In genomic region chr18:7568426-7568825, GRCh38 we compare ENCODE assay signal across 8 cellular contexts. TPM values are rescaled to one million over a fixed set of nuclear protein-coding genes. Genes with fewer than 3 reads are reported as not detected.
DNase-seq lines count a peak whose midpoint lies in the region; ATAC-seq, FAIRE-seq and TF ChIP-seq lines count a peak whose summit lies in the region.

No MANE protein-coding gene starts in this region.

- intact Hi-C loops in left cardiac atrium (cut with DNase I) (loop anchor here (1.0 to 10.0 kb wide), 3 partner anchors 186 to 296 kb away; no protein-coding TSS in a partner anchor), pancreas (cut with DNase I) (loop anchor here in 1 of 3 donors (10.0 kb wide), 1 partner anchor 186 kb away; no protein-coding TSS in a partner anchor)

- ATAC-seq in left cardiac atrium (peak; percentile 3 to 6), pancreas (peak; percentile 3 to 30 (median 22)), HG02885 (IDR thresholded peaks at IDR 0.05; ENCODE audit: poor library complexity, unreplicated experiment) (no peak), HG03521 (IDR thresholded peaks at IDR 0.05; ENCODE audit: unreplicated experiment) (no peak), GM19324 (IDR thresholded peaks at IDR 0.05; ENCODE audit: low FRiP score, unreplicated experiment) (no peak), HG03342 (IDR thresholded peaks at IDR 0.05; ENCODE audit: unreplicated experiment) (no peak)

- peak overlapping the region; percentile 71 to 91 (median 84) for H3K4me3 ChIP-seq in pancreas

- TF ChIP-seq CTCF in pancreas (IDR thresholded peaks at IDR 0.05) = no peak

- no peaks in the 10 kb centered on the region for H3K36me3 ChIP-seq in pancreas

- H3K4me1 ChIP-seq in pancreas = peaks cover 0 to 10% (median 0%) of the 10 kb centered on the region in 3 donors

- H3K27me3 ChIP-seq in pancreas = no peaks in the 10 kb centered on the region

- peak; percentile 39 for DNase-seq in EH (ENCODE audit: low read depth)
- DNase-seq in T-helper 9 cell = peak; percentile 1
- peak; percentile 53 for DNase-seq in left cardiac atrium
- peak; percentile 27 to 84 (median 56) for DNase-seq in pancreas

- H3K27ac ChIP-seq in pancreas = peak overlapping the region; percentile 88 to 97 (median 93)

- H3K9me3 ChIP-seq in pancreas = no peaks in the 10 kb centered on the region

- 0% methylated on average over 18 to 44 of the region's 44 CpGs for WGBS in pancreas, 2 donors

- no peak for FAIRE-seq in pancreas (lab: Jason Lieb, UNC)

RNA-seq across cellular contexts. Expression of gene PTPRM, which starts 1.3 kb away (rescaled TPM):
- total RNA-seq in left cardiac atrium (10 to 100 TPM; 51.4 to 75.5 TPM), pancreas (10 to 100 TPM; 14.5 to 30.4 (median 17.1) TPM)
- polyA plus RNA-seq in pancreas = 10 to 100 TPM; 28.7 to 50.7 TPM

Comparison
In these comparisons a context has a peak if more than half of its experiments do, and no peak if none do; other contexts are left out.
1. DNase-seq: peak in every context shown above with its lines; median percentile 56 in pancreas; 53 in left cardiac atrium; 39 in EH; 1 in T-helper 9 cell.
2. ATAC-seq: peak in left cardiac atrium (2 of 2) and pancreas (4 of 4); none in HG02885 (single experiment), HG03521 (single experiment), GM19324 (single experiment) and HG03342 (single experiment).